In the genomic region with DNA sequence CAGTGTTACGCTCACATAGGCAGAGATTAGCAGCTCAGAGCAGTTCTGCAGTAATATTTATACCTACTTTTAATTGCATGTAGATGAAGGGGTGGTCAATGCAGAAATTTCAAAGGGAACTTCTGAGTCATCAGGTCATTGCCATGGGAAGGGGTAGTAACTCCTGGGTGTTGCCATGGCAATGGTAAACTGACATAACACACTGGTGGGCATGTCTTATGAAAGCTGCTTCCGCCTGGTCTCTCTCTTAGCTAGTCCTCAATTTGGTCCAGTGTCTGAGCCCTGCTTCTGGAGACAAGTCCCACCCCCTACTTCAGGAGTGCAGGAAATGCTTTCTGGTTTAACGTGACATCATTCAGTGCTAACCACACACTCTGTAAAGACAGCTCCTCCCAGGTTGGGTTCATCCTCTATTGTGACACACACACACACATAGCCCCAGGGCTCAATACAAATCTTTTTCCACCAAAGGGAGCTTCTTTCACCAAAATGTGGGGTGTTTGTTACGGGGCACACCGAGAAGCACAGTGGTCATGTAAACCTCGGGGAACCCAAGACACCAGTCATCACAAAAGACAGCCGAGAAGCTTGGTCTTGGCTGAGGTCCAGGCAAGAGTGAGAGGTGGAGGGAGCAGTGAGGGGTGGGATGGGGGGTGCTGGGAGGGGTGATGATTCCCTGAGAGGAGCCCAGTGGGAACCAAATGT, we compare ENCODE assay signal across 8 cellular contexts.
DNase-seq lines count a peak whose midpoint lies in the region; ATAC-seq and TF ChIP-seq lines count a peak whose summit lies in the region.

No MANE protein-coding gene starts in this region.

- ATAC-seq in GM19025 (IDR thresholded peaks at IDR 0.05; ENCODE audit: low read depth, unreplicated experiment): peak; percentile 79
- ATAC-seq in HG03342 (IDR thresholded peaks at IDR 0.05; ENCODE audit: unreplicated experiment): peak; percentile 88

- no peak overlapping the region for H3K4me3 Mint-ChIP-seq in type B pancreatic cell

- H3K4me1 Mint-ChIP-seq in type B pancreatic cell (ENCODE audit: unreplicated experiment): peaks cover 18% of the 10 kb centered on the region

- H3K36me3 Mint-ChIP-seq in type B pancreatic cell: no peaks in the 10 kb centered on the region

- no peak overlapping the region for H3K4me3 ChIP-seq in AG09309 (ENCODE audit: control insufficient read depth, low read depth, low read length)
- no peak overlapping the region for H3K4me3 ChIP-seq in SJSA1
- H3K4me3 ChIP-seq in muscle layer of colon (ENCODE audit: low read depth in 1 of 2, low read length in 2 of 2): peak overlapping the region in 1 of 2 donors; percentile 9

- H3K9ac ChIP-seq in muscle layer of colon (ENCODE audit: low read length): no peak overlapping the region

- H3K27ac Mint-ChIP-seq in type B pancreatic cell: peak overlapping the region; percentile 70

- H3K4me1 ChIP-seq in SJSA1 (replicated peaks) (peaks cover 17% of the 10 kb centered on the region), muscle layer of colon (ENCODE audit: insufficient read depth, low read length) (peaks cover 35% of the 10 kb centered on the region)

- H3K27ac ChIP-seq in SJSA1 (peak overlapping the region; percentile 64), muscle layer of colon (ENCODE audit: low read depth, low read length) (peak overlapping the region; percentile 46)

- DNase-seq in AG09309 (ENCODE audit: low read depth) (peak; percentile 79), SJSA1 (ENCODE audit: low read depth in 1 of 2, low spot score in 2 of 2) (peak; percentile 81 to 84), astrocyte of the hippocampus (ENCODE audit: low read depth, low spot score) (peak; percentile 82), type B pancreatic cell (ENCODE audit: extremely low spot score, unreplicated experiment) (no peak), C1 segment of cervical spinal cord (lab: John Stamatoyannopoulos, UW) (no peak)

- H3K36me3 ChIP-seq in SJSA1 (no peaks in the 10 kb centered on the region), muscle layer of colon (ENCODE audit: insufficient read depth, low read length) (no peaks in the 10 kb centered on the region)

- peaks cover 13% of the 10 kb centered on the region for H3K9me3 Mint-ChIP-seq in type B pancreatic cell

- H3K9me3 ChIP-seq in SJSA1 (replicated peaks) (no peaks in the 10 kb centered on the region), muscle layer of colon (ENCODE audit: low read length) (no peaks in the 10 kb centered on the region)

- H3K27me3 Mint-ChIP-seq in type B pancreatic cell: peaks cover 40% of the 10 kb centered on the region

- TF ChIP-seq CTCF in AG09309 (IDR thresholded peaks at IDR 0.05; ENCODE audit: control insufficient read depth, insufficient read depth, low read depth, low read length, missing control alignments) (no peak), type B pancreatic cell (conservative IDR thresholded peaks at IDR 0.05) (no peak)

- H3K27me3 ChIP-seq in SJSA1 (replicated peaks) (no peaks in the 10 kb centered on the region), muscle layer of colon (ENCODE audit: control insufficient read depth in 1 of 2, insufficient read depth in 2 of 2, low read length in 2 of 2) (no peaks in the 10 kb centered on the region)

Comparison
In these comparisons a context has a peak if more than half of its experiments do, and no peak if none do; other contexts are left out.
1. DNase-seq: peak in AG09309 (single experiment), SJSA1 (2 of 2) and astrocyte of the hippocampus (single experiment); none in type B pancreatic cell (single experiment) and C1 segment of cervical spinal cord (0 of 14).